ENCODE assay signal across 15 cellular contexts in genomic region chr15:72483279-72483678, GRCh38. TPM values are rescaled to one million over a fixed set of nuclear protein-coding genes. Genes with fewer than 3 reads are reported as not detected.
A peak's percentile ranks its signal among the peaks of the same experiment; 100 is the strongest.
DNase-seq lines count a peak whose midpoint lies in the region; ATAC-seq and TF ChIP-seq lines count a peak whose summit lies in the region.
"Had no signal": no experiment of that assay in that cellular context is flagged by ENCODE, and none has a peak within 500 bp of the region (broad histone marks: within the 10 kb centered on the region; RNA-seq: fewer than 3 reads in every experiment).

No MANE protein-coding gene starts in this region.

- CTCF ChIA-PET in CD4-positive, alpha-beta T cell (lab: Charles Lee) = interaction anchor here (2.0 kb wide), 1 partner anchor 10 kb away, joined by 7 read pairs; no protein-coding TSS in a partner anchor

- H2BK15ac ChIP-seq in H9 (ENCODE audit: low read depth, low read length) = no peak overlapping the region

- H3K4me3 ChIP-seq in endocrine pancreas (ENCODE audit: control insufficient read depth, insufficient read depth, low read length) (no peak overlapping the region), trophoblast cell (ENCODE audit: low read depth, low read length) (no peak overlapping the region)
- H3K4me3 ChIP-seq: GM12878, GM23248 had no signal

- H2AFZ ChIP-seq in H9 (ENCODE audit: low read length) = no peak overlapping the region
- H2AFZ ChIP-seq in trophoblast cell (ENCODE audit: insufficient read depth, low read length, poor library complexity) = no peak overlapping the region
- H2AFZ ChIP-seq: GM23248 had no signal

- H4K8ac ChIP-seq in H9 (replicated peaks; ENCODE audit: insufficient read length, low read depth, low read length) (peak overlapping the region; percentile 60), trophoblast cell (ENCODE audit: low read depth, low read length) (no peak overlapping the region)

- no peak overlapping the region for H3T11ph ChIP-seq in H9 (ENCODE audit: low read length)

- H3K36me3 ChIP-seq in endocrine pancreas (ENCODE audit: control insufficient read depth, insufficient read depth, low read length) = no peaks in the 10 kb centered on the region
- peaks cover 6 to 8% of the 10 kb centered on the region in 2 experiments for H3K36me3 ChIP-seq in trophoblast cell (ENCODE audit: control insufficient read depth in 1 of 2, insufficient read depth in 2 of 2, low read length in 2 of 2)

- H3K9ac ChIP-seq in H9 (ENCODE audit: extremely low read depth, insufficient read length, low read length) (no peak overlapping the region), endocrine pancreas (ENCODE audit: control insufficient read depth, insufficient read depth, low read length) (peak overlapping the region; percentile 33), trophoblast cell (ENCODE audit: low read length) (no peak overlapping the region)
- H3K9ac ChIP-seq: GM23248, KMS-11 had no signal

- H3K27me3 ChIP-seq in CD4-positive, alpha-beta T cell (ENCODE audit: control insufficient read depth, insufficient read depth, low read length) = no peaks in the 10 kb centered on the region
- H3K27me3 ChIP-seq in H9 (ENCODE audit: insufficient read depth, low read length) = no peaks in the 10 kb centered on the region
- no peaks in the 10 kb centered on the region for H3K27me3 ChIP-seq in endocrine pancreas (ENCODE audit: control insufficient read depth, insufficient read depth, low read length)
- no peaks in the 10 kb centered on the region for H3K27me3 ChIP-seq in trophoblast cell (ENCODE audit: insufficient read depth, low read length)

- no peaks in the 10 kb centered on the region for H3K9me3 Mint-ChIP-seq in CD4-positive, alpha-beta T cell
- no peaks in the 10 kb centered on the region for H3K9me3 Mint-ChIP-seq in H9

- H2BK12ac ChIP-seq in H9 (ENCODE audit: insufficient read length, low read depth, low read length) = no peak overlapping the region
- no peak overlapping the region for H2BK12ac ChIP-seq in trophoblast cell (ENCODE audit: low read length)

- H3K4me1 ChIP-seq in H9 (ENCODE audit: insufficient read depth, low read length) = no peaks in the 10 kb centered on the region; the same call in 1 of the 2 replicates
- peaks cover 5% of the 10 kb centered on the region for H3K4me1 ChIP-seq in endocrine pancreas (ENCODE audit: control insufficient read depth, insufficient read depth, low read length)
- peaks cover 1 to 2% of the 10 kb centered on the region in 2 experiments for H3K4me1 ChIP-seq in trophoblast cell (ENCODE audit: control insufficient read depth in 1 of 2, insufficient read depth in 2 of 2, low read length in 2 of 2)

- H3K4me1 Mint-ChIP-seq in CD4-positive, alpha-beta T cell (ENCODE audit: low read depth) = peaks cover 78% of the 10 kb centered on the region
- peaks cover 10% of the 10 kb centered on the region in 2 experiments; a peak in 3 of 4 replicates for H3K4me1 Mint-ChIP-seq in H9

- no peak overlapping the region for H2BK20ac ChIP-seq in H9 (ENCODE audit: low read depth, low read length, poor library complexity, severe bottlenecking)

- H3K23ac ChIP-seq in H9 (ENCODE audit: insufficient read length, low read depth, low read length) = no peak overlapping the region
- no peak overlapping the region for H3K23ac ChIP-seq in trophoblast cell (ENCODE audit: low read length)

- H2AK5ac ChIP-seq in H9 (ENCODE audit: insufficient read length, low read length) = no peak overlapping the region
- H2AK5ac ChIP-seq in trophoblast cell (ENCODE audit: low read length) = no peak overlapping the region

- H3K23me2 ChIP-seq in H9 (ENCODE audit: insufficient read length, low read depth, low read length, poor library complexity, severe bottlenecking) = no peaks in the 10 kb centered on the region

- H3K14ac ChIP-seq in H9 (ENCODE audit: insufficient read depth, low read length) = no peak overlapping the region
- H3K14ac ChIP-seq in trophoblast cell (ENCODE audit: low read length) = no peak overlapping the region

- H4K91ac ChIP-seq in H9 (ENCODE audit: insufficient read length, low read depth, low read length) = no peak overlapping the region
- H4K91ac ChIP-seq in trophoblast cell (ENCODE audit: low read depth, low read length) = no peak overlapping the region

- peak overlapping the region; percentile 35 for H3K4me3 Mint-ChIP-seq in CD4-positive, alpha-beta T cell
- no peak overlapping the region for H3K4me3 Mint-ChIP-seq in H9

- no peak for TF ChIP-seq CTCF in CD4-positive, alpha-beta T cell (IDR thresholded peaks at IDR 0.05)
- TF ChIP-seq CTCF in H9 (conservative IDR thresholded peaks at IDR 0.05) = no peak

- no peak overlapping the region for H4K5ac ChIP-seq in H9 (ENCODE audit: insufficient read length, low read depth, low read length)

- H2BK5ac ChIP-seq in H9 (ENCODE audit: insufficient read length, low read length) (no peak overlapping the region), trophoblast cell (ENCODE audit: low read depth, low read length, poor library complexity) (no peak overlapping the region)

- H3K79me2 ChIP-seq in H9 (ENCODE audit: insufficient read depth, low read length) = peaks cover 59% of the 10 kb centered on the region; the same call in 1 of the 2 replicates
- peaks cover 19% of the 10 kb centered on the region for H3K79me2 ChIP-seq in trophoblast cell (ENCODE audit: control insufficient read depth, insufficient read depth, low read length, poor library complexity)

- H2BK120ac ChIP-seq in H9 (ENCODE audit: low read depth, low read length, poor library complexity, severe bottlenecking) (no peak overlapping the region), trophoblast cell (ENCODE audit: insufficient read depth, low read length, poor library complexity) (no peak overlapping the region)

- H3K4ac ChIP-seq in H9 (ENCODE audit: low read depth, low read length) (no peak overlapping the region), trophoblast cell (ENCODE audit: low read depth, low read length) (peak overlapping the region; percentile 94)

- H3K27ac ChIP-seq in CD4-positive, alpha-beta T cell (ENCODE audit: low read depth, low read length) = no peak overlapping the region
- H3K27ac ChIP-seq in H9 (ENCODE audit: insufficient read length, low read depth, low read length) (no peak overlapping the region), trophoblast cell (ENCODE audit: low read depth, low read length) (no peak overlapping the region)
- H3K27ac ChIP-seq: GM23248, KMS-11 had no signal

- ATAC-seq in CD4-positive, alpha-beta T cell (ENCODE audit: poor library complexity) = no peak
- ATAC-seq in HG03442 (IDR thresholded peaks at IDR 0.05; ENCODE audit: unreplicated experiment) = no peak
- ATAC-seq in GM21825 (IDR thresholded peaks at IDR 0.05; ENCODE audit: unreplicated experiment) = no peak

- POLR2A ChIA-PET in CD4-positive, alpha-beta T cell (lab: Charles Lee) = no interaction called here

- H3K18ac ChIP-seq in H9 (ENCODE audit: insufficient read length, low read depth, low read length) = no peak overlapping the region
- H3K18ac ChIP-seq in trophoblast cell (ENCODE audit: low read length) = no peak overlapping the region

- H3K36me3 Mint-ChIP-seq in CD4-positive, alpha-beta T cell (ENCODE audit: low read depth) = peaks cover 50% of the 10 kb centered on the region
- peaks cover 13 to 30% (median 26%) of the 10 kb centered on the region in 3 experiments for H3K36me3 Mint-ChIP-seq in H9 (ENCODE audit: insufficient read depth in 1 of 3, low read depth in 3 of 3)

- H3K27me3 Mint-ChIP-seq in CD4-positive, alpha-beta T cell = no peaks in the 10 kb centered on the region
- no peaks in the 10 kb centered on the region for H3K27me3 Mint-ChIP-seq in H9 (ENCODE audit: low read depth)

- DNase-seq in CD4-positive, alpha-beta T cell = no peak
- no peak for DNase-seq in H9
- DNase-seq in trophoblast cell = no peak
- no peak for DNase-seq in stimulated activated CD4-positive, alpha-beta T cell treated with anti-CD3 and anti-CD28 coated beads, Interleukin-2, amount 100 ng/mL, for 24 hours
- DNase-seq: AML-193, GDM1, GM23248, NCI-H1048, NCI-H2081 treated with DMSO at 0.1 percent for 48 hours, NCI-H524 had no signal

- H3K4me2 ChIP-seq in H9 (ENCODE audit: insufficient read depth, insufficient read length, low read length) (no peak overlapping the region), trophoblast cell (ENCODE audit: low read length) (no peak overlapping the region)
- H3K4me2 ChIP-seq: KMS-11 had no signal

- H3K56ac ChIP-seq in H9 (ENCODE audit: insufficient read length, low read depth, low read length) = no peak overlapping the region

- WGBS in H9 (ENCODE audit: extremely low coverage, insufficient read length, low lambda C conversion rate) = no CpG with 5 or more reads among the region's 6 CpGs
- no CpG with 5 or more reads among the region's 6 CpGs for WGBS in trophoblast cell (ENCODE audit: extremely low coverage, insufficient coverage, insufficient read length)

- H3K9me3 ChIP-seq in CD4-positive, alpha-beta T cell (ENCODE audit: control insufficient read depth, low read length) = no peaks in the 10 kb centered on the region
- H3K9me3 ChIP-seq in H9 (ENCODE audit: control insufficient read depth, low read depth, low read length) (no peaks in the 10 kb centered on the region), endocrine pancreas (ENCODE audit: control insufficient read depth, low read length) (no peaks in the 10 kb centered on the region), trophoblast cell (ENCODE audit: insufficient read depth, low read depth, low read length) (no peaks in the 10 kb centered on the region)

- H4K20me1 ChIP-seq in H9 (ENCODE audit: control insufficient read depth, insufficient read depth, insufficient read length) = no peaks in the 10 kb centered on the region

- intact Hi-C loops in CD4-positive, alpha-beta T cell (cut with DNase I, micrococcal nuclease) = no loop called here

- H3K79me1 ChIP-seq in H9 (ENCODE audit: insufficient read depth, low read depth, low read length, poor library complexity, severe bottlenecking) = peaks cover 5% of the 10 kb centered on the region
- no peaks in the 10 kb centered on the region for H3K79me1 ChIP-seq in trophoblast cell (ENCODE audit: low read length)

- H4K12ac ChIP-seq in trophoblast cell (ENCODE audit: low read depth, low read length) = no peak overlapping the region

- H3K27ac Mint-ChIP-seq in CD4-positive, alpha-beta T cell = no peak overlapping the region
- no peak overlapping the region for H3K27ac Mint-ChIP-seq in H9

RNA-seq across cellular contexts. Expression of gene ARIH1, which starts 9.1 kb away (rescaled TPM):
- total RNA-seq in CD4-positive, alpha-beta T cell = 100 to 1,000 TPM; 281 to 283 TPM
- total RNA-seq in H9 (2021) = 158 and 161 TPM in 2 replicates
- polyA plus RNA-seq in trophoblast cell (2013) = 204 and 206 TPM in 2 replicates
